1 cellular context compared by ENCODE assay signal in the genomic region with DNA sequence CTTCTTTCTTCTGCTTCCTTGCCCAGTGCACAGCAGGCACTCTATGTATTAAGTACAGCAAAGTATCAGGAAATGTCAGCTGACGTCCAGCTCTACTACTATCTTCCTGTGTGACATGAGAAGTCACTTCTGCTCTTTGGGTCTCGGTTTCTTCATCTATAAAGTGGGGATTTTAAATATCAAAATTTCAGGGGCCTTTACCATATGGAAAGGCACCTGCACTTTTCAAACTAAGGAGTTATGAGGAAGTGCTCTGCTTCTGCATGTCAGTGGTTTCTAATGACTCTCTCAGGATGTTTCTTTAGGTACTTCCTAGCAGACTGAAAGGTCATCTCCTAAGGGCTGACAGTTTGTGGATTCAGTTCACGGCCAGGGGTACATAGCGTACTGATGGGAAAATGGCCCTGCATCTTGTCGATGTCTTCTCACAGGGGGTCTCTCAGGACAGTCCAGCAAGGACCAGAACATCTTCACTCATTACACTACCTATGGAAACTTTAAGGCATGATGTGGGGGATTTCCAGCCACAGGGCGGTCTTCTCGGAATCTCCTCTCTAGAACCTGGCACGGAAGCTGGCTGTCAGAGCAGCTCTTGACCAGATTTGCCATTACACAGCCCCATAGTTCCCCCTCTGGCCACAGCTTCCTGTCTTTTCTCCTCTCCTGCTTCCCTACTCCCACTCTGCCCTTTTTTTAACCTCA.
TF ChIP-seq lines count a peak whose summit lies in the region.

No MANE protein-coding gene starts in this region.

TF ChIP-seq in HepG2, 621 proteins besides CTCF, POLR2A, EP300 and RAD21 (continued from another document):
- TF ChIP-seq ZNF800 (CRISPR knock-in tag; IDR thresholded peaks at IDR 0.05) (no peak), DR1 (CRISPR knock-in tag; IDR thresholded peaks at IDR 0.05) (no peak), AHR (CRISPR knock-in tag; IDR thresholded peaks at IDR 0.05) (no peak)
